ENCODE assay signal across 8 cellular contexts in the genomic region with DNA sequence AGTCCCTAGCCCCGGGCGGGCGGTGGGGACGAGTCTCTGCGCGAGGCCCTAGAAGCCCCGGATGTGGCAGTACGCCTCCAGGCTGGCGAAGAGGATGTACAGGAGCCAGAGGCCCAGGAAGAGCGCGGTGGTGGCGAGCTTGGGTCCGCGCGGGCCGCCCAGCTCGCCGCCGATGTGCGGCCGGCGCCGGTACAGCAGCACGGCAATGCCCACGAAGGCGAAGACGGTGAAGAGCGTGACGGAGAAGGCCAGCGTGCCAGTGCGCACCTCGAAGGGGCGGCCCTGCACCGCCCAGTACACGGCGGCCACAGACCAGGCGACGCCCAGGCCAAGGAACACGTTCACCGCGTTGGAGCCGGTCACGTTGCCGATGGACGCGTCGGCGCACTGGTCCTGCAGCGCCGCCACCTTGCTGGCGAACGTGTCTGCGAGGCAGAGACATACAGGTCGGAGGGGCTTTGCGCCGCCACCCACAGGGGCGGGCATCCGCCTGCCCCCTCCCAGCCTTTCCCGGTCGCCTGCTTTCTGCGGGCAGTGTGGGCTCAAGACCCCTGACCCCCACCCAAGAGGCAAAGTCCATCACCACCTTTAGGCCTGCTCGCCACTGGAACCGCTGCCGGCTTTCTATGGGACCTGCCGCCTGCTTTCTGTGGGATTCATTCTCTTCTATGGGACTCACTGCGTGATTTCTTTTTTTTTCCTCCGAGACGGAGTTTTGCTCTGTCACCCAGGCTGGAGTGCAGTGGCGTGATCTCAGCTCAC. TPM values are rescaled to one million over a fixed set of nuclear protein-coding genes. Genes with fewer than 3 reads are reported as not detected.
DNase-seq lines count a peak whose midpoint lies in the region; ATAC-seq and TF ChIP-seq lines count a peak whose summit lies in the region.

No MANE protein-coding gene starts in this region.

- WGBS in prostate gland: 8% methylated on average over 68 of the region's 69 CpGs

- peaks cover 8 to 18% (median 11%) of the 10 kb centered on the region in 3 donors for H3K4me1 Mint-ChIP-seq in T-cell

- H3K27ac Mint-ChIP-seq in T-cell: no peak overlapping the region

- no peaks in the 10 kb centered on the region for H3K9me3 Mint-ChIP-seq in T-cell

- intact Hi-C loops in prostate gland (cut with DNase I): loop anchor here (10.0 kb wide), 1 partner anchor 165 kb away; no protein-coding TSS in a partner anchor
- intact Hi-C loops in dorsolateral prefrontal cortex (cut with DNase I): no loop called here

- no peaks in the 10 kb centered on the region for H3K4me1 ChIP-seq in prostate gland (replicated peaks)

- no peaks in the 10 kb centered on the region for H3K36me3 Mint-ChIP-seq in T-cell

- no peak overlapping the region for H3K27ac ChIP-seq in prostate gland
- H3K27ac ChIP-seq in substantia nigra (ENCODE audit: low read depth, low read length, poor library complexity, severe bottlenecking): no peak overlapping the region
- peak overlapping the region in 5 of 59 donors; percentile 3 to 55 (median 40) for H3K27ac ChIP-seq in dorsolateral prefrontal cortex

- H3K36me3 ChIP-seq in prostate gland: no peaks in the 10 kb centered on the region

- POLR2A ChIA-PET in T-cell (lab: Charles Lee): no interaction called here

- TF ChIP-seq CTCF in fibroblast of pulmonary artery (IDR thresholded peaks at IDR 0.05; ENCODE audit: low read length, missing control alignments) (peak; percentile 5), prostate gland (IDR thresholded peaks at IDR 0.05) (peak in 2 of 4 experiments; percentile 34 to 60), dorsolateral prefrontal cortex (IDR thresholded peaks at IDR 0.05 in 54 of 56, conservative IDR thresholded peaks at IDR 0.05 in 2 of 56; ENCODE audit: low read depth in 1 of 56, partially characterized antibody in 56 of 56) (peak in 14 of 56 donors; percentile 8 to 33 (median 17))

- TF ChIP-seq POLR2A in prostate gland (IDR thresholded peaks at IDR 0.05): peak; percentile 22

- ATAC-seq in T-cell (replicated peaks in 1 of 4): peak; percentile 4 to 49 (median 33)

- H3K27me3 Mint-ChIP-seq in T-cell: peaks cover 24 to 45% of the 10 kb centered on the region in 2 donors

- DNase-seq in DMS153 treated with DMSO at 0.1 percent for 48 hours (lab: John Stamatoyannopoulos, UW; ENCODE audit: unreplicated experiment) (peak; percentile 51), T-cell (peak in 3 of 34 experiments; percentile 18 to 32 (median 21)), fibroblast of pulmonary artery (ENCODE audit: low read depth) (peak; percentile 51), prostate gland (ENCODE audit: low spot score) (peak; percentile 32), SHP77 treated with DMSO at 0.1 percent for 48 hours (lab: John Stamatoyannopoulos, UW) (no peak), substantia nigra (lab: John Stamatoyannopoulos, UW) (no peak), dorsolateral prefrontal cortex (no peak), NCI-H1105 treated with DMSO at 0.1 percent for 48 hours (lab: John Stamatoyannopoulos, UW) (no peak)

- H3K27me3 ChIP-seq in prostate gland (replicated peaks; ENCODE audit: insufficient read depth): no peaks in the 10 kb centered on the region
- peaks cover 0 to 41% (median 8%) of the 10 kb centered on the region in 45 donors for H3K27me3 ChIP-seq in dorsolateral prefrontal cortex

- CTCF ChIA-PET in T-cell (lab: Charles Lee): no interaction called here

- peak overlapping the region; percentile 45 to 71 (median 60) for H3K4me3 Mint-ChIP-seq in T-cell

- H3K4me3 ChIP-seq in fibroblast of pulmonary artery (replicated peaks; ENCODE audit: low read depth, low read length): no peak overlapping the region
- H3K4me3 ChIP-seq in prostate gland: peak overlapping the region in 1 of 2 donors; percentile 2
- peak overlapping the region in 21 of 59 donors; percentile 1 to 44 (median 19) for H3K4me3 ChIP-seq in dorsolateral prefrontal cortex

- no peaks in the 10 kb centered on the region for H3K9me3 ChIP-seq in prostate gland

RNA-seq across cellular contexts. Expression of a gene that starts 10.9 kb away (rescaled TPM):
- total RNA-seq in T-cell: under 1 TPM in 3 of 5 donors, not detected in 2; 0.32 to 0.69 (median 0.54) TPM
- total RNA-seq in prostate gland: 10 to 100 TPM; 16.2 to 41.6 TPM
- 100 to 1,000 TPM in 12 of 120 experiments, 10 to 100 TPM in 108; 26.3 to 120 (median 70.9) TPM for total RNA-seq in dorsolateral prefrontal cortex

RNA-seq across cellular contexts. Expression of a gene that starts 41.5 kb away (rescaled TPM):
- total RNA-seq in T-cell (not detected), prostate gland (1 to 10 TPM; 1.3 to 7.7 TPM), dorsolateral prefrontal cortex (100 to 1,000 TPM in 69 of 120 experiments, 10 to 100 TPM in 51; 22.2 to 179 (median 105) TPM)

RNA-seq across cellular contexts. Expression of a gene that starts 53.8 kb away (rescaled TPM):
- total RNA-seq in T-cell: 1 to 10 TPM; 2.8 to 5.8 (median 5.4) TPM
- 1 to 10 TPM; 8.8 to 9.0 TPM for total RNA-seq in prostate gland
- 10 to 100 TPM in 119 of 120 experiments, 1 to 10 TPM in 1; 9.5 to 40.3 (median 18.4) TPM for total RNA-seq in dorsolateral prefrontal cortex

Comparison
In these comparisons a context has a peak if more than half of its experiments do, and no peak if none do; other contexts are left out.
1. DNase-seq: peak in DMS153 treated with DMSO at 0.1 percent for 48 hours (single experiment), fibroblast of pulmonary artery (single experiment) and prostate gland (single experiment); none in SHP77 treated with DMSO at 0.1 percent for 48 hours (single experiment), substantia nigra (0 of 49), dorsolateral prefrontal cortex (0 of 10) and NCI-H1105 treated with DMSO at 0.1 percent for 48 hours (single experiment).
2. RNA of a gene that starts 10.9 kb away (total RNA-seq): 26.3 to 120 TPM in dorsolateral prefrontal cortex and 16.2 to 41.6 TPM in prostate gland; 0.32 to 0.69 TPM in T-cell; every median in the first group is over 10 times any median in the second.